Comparison of ENCODE assay signal across 11 cellular contexts in the genomic region with DNA sequence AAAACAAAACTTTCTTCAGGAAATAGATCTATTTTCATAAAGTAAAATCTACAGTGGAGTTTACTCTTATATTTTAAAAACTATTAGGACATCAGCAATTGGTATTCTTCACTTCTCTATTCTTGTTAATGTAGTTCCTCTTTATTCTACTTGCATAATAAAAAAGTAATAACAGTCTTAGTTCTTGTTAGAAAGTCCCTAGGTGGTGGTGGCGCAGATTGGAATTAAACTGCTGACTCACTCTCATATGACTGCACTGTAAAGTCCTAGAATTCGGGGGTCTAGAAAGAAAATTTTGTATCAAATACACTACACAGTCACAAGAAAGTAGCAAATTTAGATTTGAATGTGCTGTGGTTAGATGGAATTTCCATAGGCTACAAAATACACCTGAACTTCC. TPM values are rescaled to one million over a fixed set of nuclear protein-coding genes. Genes with fewer than 3 reads are reported as not detected.
A peak's percentile ranks its signal among the peaks of the same experiment; 100 is the strongest.
DNase-seq lines count a peak whose midpoint lies in the region; ATAC-seq and TF ChIP-seq lines count a peak whose summit lies in the region.
"Had no signal": no experiment of that assay in that cellular context is flagged by ENCODE, and none has a peak within 500 bp of the region (broad histone marks: within the 10 kb centered on the region; RNA-seq: fewer than 3 reads in every experiment).

No MANE protein-coding gene starts in this region.

- DNase-seq in A673 (ENCODE audit: low spot score) (no peak), NOMO-1 treated with DMSO at 0.1 percent for 48 hours (lab: John Stamatoyannopoulos, UW; ENCODE audit: unreplicated experiment) (peak; percentile 82), 8988T (no peak), HCEC 1CT (no peak), NCI-H2029 treated with DMSO at 0.1 percent for 48 hours (lab: John Stamatoyannopoulos, UW) (no peak)
- DNase-seq in activated T-helper 2 cell treated with anti-CD3 and anti-CD28 coated beads, Interferon-gamma antibody, Interleukin-2, Interleukin-4, amounts not matched to agents 10 μg/mL and 5 μg/mL and 100 μg/mL, durations not matched to agents 14 hours and 24 hours and 36 hours (ENCODE audit: low spot score): no peak
- DNase-seq: testis had no signal

- no peaks in the 10 kb centered on the region for H3K36me3 ChIP-seq in A673 (ENCODE audit: insufficient read depth, low read length, poor library complexity, severe bottlenecking)
- H3K36me3 ChIP-seq: Peyer's patch had no signal

- intact Hi-C loops in A673 (cut with micrococcal nuclease; ENCODE audit: unreplicated experiment): no loop called here
- intact Hi-C loops in activated T-helper 2 cell treated with anti-CD3 and anti-CD28 coated beads, Interferon-gamma antibody, Interleukin-2, Interleukin-4, amounts not matched to agents 10 μg/mL and 5 μg/mL and 100 μg/mL, durations not matched to agents 14 hours and 24 hours and 36 hours (cut with micrococcal nuclease): no loop called here

- CTCF ChIA-PET in A673 (lab: Charles Lee): no interaction called here

- peaks cover 14% of the 10 kb centered on the region for H3K4me1 ChIP-seq in A673 (ENCODE audit: insufficient read depth, low read length, poor library complexity, severe bottlenecking)
- H3K4me1 ChIP-seq: testis had no signal

- no peaks in the 10 kb centered on the region for H3K27me3 ChIP-seq in A673 (replicated peaks; ENCODE audit: insufficient read depth, low read depth, low read length, poor library complexity)
- H3K27me3 ChIP-seq: Peyer's patch, testis had no signal

- H3K9me3 Mint-ChIP-seq in activated T-helper 2 cell treated with anti-CD3 and anti-CD28 coated beads, Interferon-gamma antibody, Interleukin-2, Interleukin-4, amounts not matched to agents 10 μg/mL and 5 μg/mL and 100 μg/mL, durations not matched to agents 14 hours and 24 hours and 36 hours: no peaks in the 10 kb centered on the region
- H3K9me3 Mint-ChIP-seq: brain had no signal

- H3K27ac Mint-ChIP-seq in activated T-helper 2 cell treated with anti-CD3 and anti-CD28 coated beads, Interferon-gamma antibody, Interleukin-2, Interleukin-4, amounts not matched to agents 10 μg/mL and 5 μg/mL and 100 μg/mL, durations not matched to agents 14 hours and 24 hours and 36 hours: no peak overlapping the region
- H3K27ac Mint-ChIP-seq: brain had no signal

- H3K4me1 Mint-ChIP-seq in activated T-helper 2 cell treated with anti-CD3 and anti-CD28 coated beads, Interferon-gamma antibody, Interleukin-2, Interleukin-4, amounts not matched to agents 10 μg/mL and 5 μg/mL and 100 μg/mL, durations not matched to agents 14 hours and 24 hours and 36 hours (ENCODE audit: low read depth): peaks cover 13% of the 10 kb centered on the region
- H3K4me1 Mint-ChIP-seq: brain had no signal

- H3K9me3 ChIP-seq in A673 (ENCODE audit: low read depth, low read length, poor library complexity, severe bottlenecking): no peaks in the 10 kb centered on the region
- H3K9me3 ChIP-seq: Peyer's patch, testis had no signal

- H3K4me3 Mint-ChIP-seq in activated T-helper 2 cell treated with anti-CD3 and anti-CD28 coated beads, Interferon-gamma antibody, Interleukin-2, Interleukin-4, amounts not matched to agents 10 μg/mL and 5 μg/mL and 100 μg/mL, durations not matched to agents 14 hours and 24 hours and 36 hours (ENCODE audit: low read depth): no peak overlapping the region
- H3K4me3 Mint-ChIP-seq: brain had no signal

- H3K4me3 ChIP-seq in A673 (ENCODE audit: low read depth, low read length, poor library complexity, severe bottlenecking): no peak overlapping the region
- H3K4me3 ChIP-seq: Peyer's patch, testis had no signal

- H3K27me3 Mint-ChIP-seq in activated T-helper 2 cell treated with anti-CD3 and anti-CD28 coated beads, Interferon-gamma antibody, Interleukin-2, Interleukin-4, amounts not matched to agents 10 μg/mL and 5 μg/mL and 100 μg/mL, durations not matched to agents 14 hours and 24 hours and 36 hours (ENCODE audit: low read depth): peaks cover 33% of the 10 kb centered on the region

- no TSS peak for BruUV-seq in A673 (replicated peaks; lab: Mats Ljungman, UMichigan)

- H3K36me3 Mint-ChIP-seq in activated T-helper 2 cell treated with anti-CD3 and anti-CD28 coated beads, Interferon-gamma antibody, Interleukin-2, Interleukin-4, amounts not matched to agents 10 μg/mL and 5 μg/mL and 100 μg/mL, durations not matched to agents 14 hours and 24 hours and 36 hours (ENCODE audit: low read depth): no peaks in the 10 kb centered on the region
- H3K36me3 Mint-ChIP-seq: brain had no signal

- H3K27ac ChIP-seq in A673 (ENCODE audit: low read depth, low read length, poor library complexity, severe bottlenecking): peak overlapping the region; percentile 13
- H3K27ac ChIP-seq: testis had no signal

- no peak for TF ChIP-seq CTCF in A673 (conservative IDR thresholded peaks at IDR 0.05; ENCODE audit: low read depth, low read length)

- POLR2A ChIA-PET in A673 (lab: Charles Lee; ENCODE audit: low non-redundant PET): no interaction called here

- ATAC-seq in GM19397 (IDR thresholded peaks at IDR 0.05; ENCODE audit: unreplicated experiment) (peak; percentile 64), HG02973 (IDR thresholded peaks at IDR 0.05; ENCODE audit: unreplicated experiment) (peak; percentile 60)

RNA-seq across cellular contexts. Expression of gene TES, which starts 44.6 kb away (rescaled TPM):
- 115 and 121 TPM in 2 replicates for total RNA-seq in A673 (2021)
- total RNA-seq in activated T-helper 2 cell treated with anti-CD3 and anti-CD28 coated beads, Interferon-gamma antibody, Interleukin-2, Interleukin-4, amounts not matched to agents 10 μg/mL and 5 μg/mL and 100 μg/mL, durations not matched to agents 14 hours and 24 hours and 36 hours: 44.3 and 46.3 TPM in 2 replicates
